In the genomic region with DNA sequence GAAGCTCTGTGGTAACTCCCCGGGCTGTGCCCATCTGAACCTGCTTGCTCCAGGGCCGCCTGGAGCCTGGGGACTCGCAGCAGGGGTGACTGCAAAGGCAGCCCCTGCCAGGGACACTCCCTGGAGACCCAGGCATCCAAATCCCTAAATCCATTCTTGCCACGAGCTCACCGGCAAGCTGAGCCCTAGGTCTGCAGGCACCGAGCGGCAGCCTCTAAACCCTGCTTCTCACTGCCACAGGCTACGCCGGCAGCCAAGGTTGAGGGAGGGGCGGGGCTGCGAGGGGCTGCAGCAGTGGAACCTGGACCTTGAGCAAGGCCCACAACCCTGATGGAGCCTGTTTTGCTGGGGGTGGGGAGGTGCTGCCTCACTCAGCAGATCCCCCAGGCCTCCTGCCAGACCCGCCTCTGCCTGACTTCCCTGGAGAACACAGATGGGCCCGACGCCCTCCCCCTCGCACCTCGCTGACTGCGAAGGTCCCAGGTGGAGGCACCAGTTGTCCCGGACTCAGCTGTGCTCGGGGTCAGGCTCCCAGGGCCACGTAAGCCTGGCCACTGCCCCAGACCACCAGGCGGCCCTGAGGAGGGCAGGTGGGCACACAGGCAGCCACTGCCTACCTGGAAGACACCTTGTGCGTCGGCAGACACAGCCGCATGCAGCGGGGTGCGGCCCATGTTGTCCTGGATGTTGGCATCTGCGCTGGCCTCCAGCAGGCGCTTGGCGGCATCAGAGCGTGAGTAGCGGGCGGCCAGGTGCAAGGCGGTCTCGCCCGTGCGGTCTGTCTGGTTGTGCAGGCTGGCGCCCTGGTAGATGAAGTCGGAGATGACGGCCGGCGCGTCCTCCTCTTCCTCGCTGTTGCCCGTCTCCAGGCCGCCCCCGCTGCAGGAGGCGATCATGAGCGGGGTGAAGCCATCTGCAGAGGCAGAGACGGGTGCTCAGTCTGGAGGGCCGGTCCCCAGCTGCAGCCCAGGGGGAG, we compare ENCODE assay signal across 1 cellular context.
TF ChIP-seq lines count a peak whose summit lies in the region.

No MANE protein-coding gene starts in this region.

TF ChIP-seq in endothelial cell of umbilical vein, 7 proteins besides CTCF, POLR2A, EP300 and RAD21:
- TF ChIP-seq EZH2 (IDR thresholded peaks at IDR 0.05; ENCODE audit: borderline replicate concordance, low read depth, low read length, severe bottlenecking): no peak
- TF ChIP-seq, protein P1, sequence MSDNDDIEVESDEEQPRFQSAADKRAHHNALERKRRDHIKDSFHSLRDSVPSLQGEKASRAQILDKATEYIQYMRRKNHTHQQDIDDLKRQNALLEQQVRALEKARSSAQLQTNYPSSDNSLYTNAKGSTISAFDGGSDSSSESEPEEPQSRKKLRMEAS (IDR thresholded peaks at IDR 0.05; ENCODE audit: insufficient read depth, insufficient read length): no peak
- TF ChIP-seq FOS (IDR thresholded peaks at IDR 0.05; ENCODE audit: borderline replicate concordance, insufficient read depth, low read length): no peak
- no peak for TF ChIP-seq JUN (IDR thresholded peaks at IDR 0.05; ENCODE audit: borderline replicate concordance, insufficient read depth, insufficient read length, low read depth)
- TF ChIP-seq POLR2AphosphoS5 (IDR thresholded peaks at IDR 0.05; ENCODE audit: insufficient read depth, low read depth, low read length): no peak
- TF ChIP-seq MYC (IDR thresholded peaks at IDR 0.05; ENCODE audit: low read depth, low read length): no peak
- TF ChIP-seq GATA2 (IDR thresholded peaks at IDR 0.05; ENCODE audit: insufficient read depth, insufficient read length, low read depth, low read length): no peak
TF ChIP-seq in endothelial cell of umbilical vein: peak in this region for 0.
